In the genomic region with DNA sequence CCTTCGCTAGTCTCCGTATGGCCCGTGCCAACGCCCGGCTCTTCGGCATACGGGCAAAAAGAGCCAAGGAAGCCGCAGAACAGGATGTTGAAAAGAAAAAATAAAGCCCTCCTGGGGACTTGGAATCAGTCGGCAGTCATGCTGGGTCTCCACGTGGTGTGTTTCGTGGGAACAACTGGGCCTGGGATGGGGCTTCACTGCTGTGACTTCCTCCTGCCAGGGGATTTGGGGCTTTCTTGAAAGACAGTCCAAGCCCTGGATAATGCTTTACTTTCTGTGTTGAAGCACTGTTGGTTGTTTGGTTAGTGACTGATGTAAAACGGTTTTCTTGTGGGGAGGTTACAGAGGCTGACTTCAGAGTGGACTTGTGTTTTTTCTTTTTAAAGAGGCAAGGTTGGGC, we compare ENCODE assay signal across 1 cellular context.
TF ChIP-seq lines count a peak whose summit lies in the region.

No MANE protein-coding gene starts in this region.

TF ChIP-seq in GM12878, 131 proteins besides CTCF, POLR2A, EP300 and RAD21:
- TF ChIP-seq CHD4 (IDR thresholded peaks at IDR 0.05) (no peak), EGR1 (IDR thresholded peaks at IDR 0.05; ENCODE audit: borderline replicate concordance in 1 of 2, low read depth in 2 of 2, low read length in 2 of 2) (no peak), TAF1 (IDR thresholded peaks at IDR 0.05; ENCODE audit: borderline replicate concordance, low read depth, low read length) (no peak), MEF2B (IDR thresholded peaks at IDR 0.05; ENCODE audit: partially characterized antibody, poor library complexity, severe bottlenecking) (no peak)
